8 cellular contexts compared by ENCODE assay signal in genomic region chr3:142857056-142857455, GRCh38. TPM values are rescaled to one million over a fixed set of nuclear protein-coding genes. Genes with fewer than 3 reads are reported as not detected.
DNase-seq lines count a peak whose midpoint lies in the region; ATAC-seq, FAIRE-seq and TF ChIP-seq lines count a peak whose summit lies in the region.

No MANE protein-coding gene starts in this region.

- no peaks in the 10 kb centered on the region for H3K9me3 ChIP-seq in CD8-positive, alpha-beta memory T cell (ENCODE audit: low read length)

- no peak overlapping the region for H3K27ac ChIP-seq in CD8-positive, alpha-beta memory T cell (ENCODE audit: low read depth, low read length)

- no peaks in the 10 kb centered on the region for H3K9me3 Mint-ChIP-seq in CD8-positive, alpha-beta memory T cell

- no peak overlapping the region for H3K4me3 ChIP-seq in bronchial epithelial cell (ENCODE audit: low read depth, low read length)
- H3K4me3 ChIP-seq in CD8-positive, alpha-beta memory T cell (ENCODE audit: low read length): no peak overlapping the region

- no peaks in the 10 kb centered on the region for H3K36me3 Mint-ChIP-seq in CD8-positive, alpha-beta memory T cell

- no peak overlapping the region for H3K4me3 Mint-ChIP-seq in CD8-positive, alpha-beta memory T cell

- ATAC-seq in GM18870 (IDR thresholded peaks at IDR 0.05; ENCODE audit: unreplicated experiment): no peak
- ATAC-seq in HG02798 (IDR thresholded peaks at IDR 0.05; ENCODE audit: poor library complexity, unreplicated experiment): no peak

- H3K36me3 ChIP-seq in bronchial epithelial cell (ENCODE audit: control insufficient read depth, insufficient read depth, low read length): no peaks in the 10 kb centered on the region
- no peaks in the 10 kb centered on the region for H3K36me3 ChIP-seq in CD8-positive, alpha-beta memory T cell (ENCODE audit: insufficient read depth, low read length)

- TF ChIP-seq CTCF in bronchial epithelial cell (IDR thresholded peaks at IDR 0.05; ENCODE audit: insufficient read depth, low read length, severe bottlenecking): peak; percentile 56

- H3K4me1 Mint-ChIP-seq in CD8-positive, alpha-beta memory T cell: no peaks in the 10 kb centered on the region

- DNase-seq in DMS53 (lab: John Stamatoyannopoulos, UW) (peak; percentile 78), NCI-H146 (lab: John Stamatoyannopoulos, UW) (peak; percentile 86), bronchial epithelial cell (ENCODE audit: low read depth) (peak; percentile 48), middle frontal gyrus (ENCODE audit: extremely low spot score, low spot score) (peak; percentile 18), HPDE6-E6E7 (ENCODE audit: extremely low spot score) (no peak)
- no peak for DNase-seq in CD8-positive, alpha-beta memory T cell

- POLR2A ChIA-PET in CD8-positive, alpha-beta memory T cell (lab: Charles Lee): no interaction called here

- H3K27me3 Mint-ChIP-seq in CD8-positive, alpha-beta memory T cell: peaks cover 23 to 32% of the 10 kb centered on the region in 2 donors

- no peak overlapping the region for H3K27ac Mint-ChIP-seq in CD8-positive, alpha-beta memory T cell

- CTCF ChIA-PET in CD8-positive, alpha-beta memory T cell (lab: Charles Lee): no interaction called here

- H3K27me3 ChIP-seq in bronchial epithelial cell (ENCODE audit: control insufficient read depth, insufficient read depth, low read length): peaks cover 11% of the 10 kb centered on the region
- H3K27me3 ChIP-seq in CD8-positive, alpha-beta memory T cell (ENCODE audit: insufficient read depth, low read length, poor library complexity, severe bottlenecking): no peaks in the 10 kb centered on the region

- H3K4me1 ChIP-seq in CD8-positive, alpha-beta memory T cell (ENCODE audit: insufficient read depth, low read length): no peaks in the 10 kb centered on the region

- no peak for FAIRE-seq in bronchial epithelial cell (lab: Jason Lieb, UNC)

RNA-seq across cellular contexts. Expression of gene PCOLCE2, which starts 31.8 kb away (rescaled TPM):
- total RNA-seq in bronchial epithelial cell: 0.38 and 1.1 TPM in 2 replicates
- total RNA-seq in CD8-positive, alpha-beta memory T cell: not detected
- not detected for polyA plus RNA-seq in CD8-positive, alpha-beta memory T cell

Comparison
In these comparisons a context has a peak if more than half of its experiments do, and no peak if none do; other contexts are left out.
1. DNase-seq: peak in DMS53 (single experiment), NCI-H146 (single experiment), bronchial epithelial cell (single experiment) and middle frontal gyrus (single experiment); none in HPDE6-E6E7 (single experiment) and CD8-positive, alpha-beta memory T cell (0 of 5).